In genomic region chr22:48734359-48734758, GRCh38 we compare ENCODE assay signal across 16 cellular contexts.
A peak's percentile ranks its signal among the peaks of the same experiment; 100 is the strongest.
DNase-seq lines count a peak whose midpoint lies in the region; TF ChIP-seq lines count a peak whose summit lies in the region.
"Had no signal": no experiment of that assay in that cellular context is flagged by ENCODE, and none has a peak within 500 bp of the region (broad histone marks: within the 10 kb centered on the region; RNA-seq: fewer than 3 reads in every experiment).

No MANE protein-coding gene starts in this region.

- H3K9ac ChIP-seq in SK-N-SH = no peak overlapping the region

- H3K36me3 ChIP-seq in spleen = no peaks in the 10 kb centered on the region
- H3K36me3 ChIP-seq in SK-N-SH (replicated peaks in 1 of 2; ENCODE audit: control insufficient read depth in 1 of 2, insufficient read depth in 2 of 2, low read length in 1 of 2) = no peaks in the 10 kb centered on the region
- H3K36me3 ChIP-seq in testis (ENCODE audit: low read depth, missing control alignments) = no peaks in the 10 kb centered on the region

- CTCF ChIA-PET in SK-N-SH (lab: Yijun Ruan, JAX) = interaction anchor here (1.2 kb wide), 1 partner anchor 158 kb away, joined by 3 read pairs; no protein-coding TSS in a partner anchor

- TF ChIP-seq RAD21 in SK-N-SH (IDR thresholded peaks at IDR 0.05; ENCODE audit: low read length) = no peak

- no peaks in the 10 kb centered on the region for H3K79me2 ChIP-seq in SK-N-SH (ENCODE audit: insufficient read depth)

- H3K9me3 Mint-ChIP-seq in CD14-positive monocyte = peaks cover 0 to 17% (median 3%) of the 10 kb centered on the region in 7 donors
- peaks cover 3% of the 10 kb centered on the region for H3K9me3 Mint-ChIP-seq in chondrocyte (ENCODE audit: low read depth)
- peaks cover 5% of the 10 kb centered on the region for H3K9me3 Mint-ChIP-seq in neural crest cell

- H4K20me1 ChIP-seq in SK-N-SH (ENCODE audit: insufficient read depth) = no peaks in the 10 kb centered on the region

- H3K9me2 ChIP-seq in SK-N-SH = no peaks in the 10 kb centered on the region

- H3K9me3 ChIP-seq in spleen (peaks cover 0 to 4% (median 0%) of the 10 kb centered on the region in 8 donors), SK-N-SH (no peaks in the 10 kb centered on the region), testis (no peaks in the 10 kb centered on the region)

- H3K4me2 ChIP-seq in SK-N-SH = no peak overlapping the region

- no peak for TF ChIP-seq POLR2A in spleen (IDR thresholded peaks at IDR 0.05)
- TF ChIP-seq POLR2A in testis (IDR thresholded peaks at IDR 0.05) = no peak

- no peak overlapping the region for H2AFZ ChIP-seq in SK-N-SH (ENCODE audit: low read depth)

- intact Hi-C loops in CD14-positive monocyte (cut with micrococcal nuclease) = no loop called here
- intact Hi-C loops in spleen (cut with DNase I; ENCODE audit: low total_unique reads) = no loop called here
- intact Hi-C loops in testis (cut with DNase I; ENCODE audit: low total_unique reads) = no loop called here

- 81 to 91% (median 84%) methylated on average over 10 of the region's 10 CpGs for WGBS in spleen, 5 donors
- 33% methylated on average over 9 of the region's 10 CpGs for WGBS in SK-N-SH (ENCODE audit: low lambda C conversion rate)
- 91% methylated on average over 10 of the region's 10 CpGs for WGBS in testis, 2 donors

- H3F3A ChIP-seq in SK-N-SH (replicated peaks; ENCODE audit: insufficient read depth) = no peaks in the 10 kb centered on the region

- H3K27ac ChIP-seq in spleen = no peak overlapping the region
- H3K27ac ChIP-seq in SK-N-SH (ENCODE audit: low read depth in 2 of 2, low read length in 1 of 2) = no peak overlapping the region
- H3K27ac ChIP-seq in testis = no peak overlapping the region
- H3K27ac ChIP-seq: C4-2B had no signal

- H3K36me3 Mint-ChIP-seq in CD14-positive monocyte = no peaks in the 10 kb centered on the region
- H3K36me3 Mint-ChIP-seq in chondrocyte (ENCODE audit: low read depth) = no peaks in the 10 kb centered on the region
- peaks cover 20% of the 10 kb centered on the region for H3K36me3 Mint-ChIP-seq in neural crest cell (ENCODE audit: low read depth)
- H3K36me3 Mint-ChIP-seq: CD4-positive, alpha-beta memory T cell; IgD-negative memory B cell had no signal

- H3K4me3 ChIP-seq in spleen = no peak overlapping the region
- no peak overlapping the region for H3K4me3 ChIP-seq in SK-N-SH (ENCODE audit: low read depth in 2 of 2, low read length in 1 of 2)
- H3K4me3 ChIP-seq in testis = no peak overlapping the region

- no peaks in the 10 kb centered on the region for H3K4me1 Mint-ChIP-seq in CD14-positive monocyte
- peaks cover 3% of the 10 kb centered on the region for H3K4me1 Mint-ChIP-seq in chondrocyte (ENCODE audit: low read depth)
- no peaks in the 10 kb centered on the region for H3K4me1 Mint-ChIP-seq in neural crest cell
- H3K4me1 Mint-ChIP-seq: CD4-positive, alpha-beta memory T cell; H9; IgD-negative memory B cell had no signal

- DNase-seq in CD14-positive monocyte (ENCODE audit: low spot score) (peak; percentile 16), chondrocyte (ENCODE audit: low spot score) (peak; percentile 51), neural crest cell (ENCODE audit: low read depth, low spot score) (no peak), spleen (peak; percentile 22), GM19240 (ENCODE audit: insufficient read length, low spot score) (no peak), SK-N-SH (no peak), testis (no peak), midbrain (lab: John Stamatoyannopoulos, UW) (no peak)
- DNase-seq: ACHN; CD4-positive, alpha-beta memory T cell; DMS153; DMS79; GDM1; H9 had no signal

- no peak overlapping the region for H3K4me3 Mint-ChIP-seq in CD14-positive monocyte
- H3K4me3 Mint-ChIP-seq in chondrocyte (ENCODE audit: unreplicated experiment) = no peak overlapping the region
- H3K4me3 Mint-ChIP-seq in neural crest cell = no peak overlapping the region
- H3K4me3 Mint-ChIP-seq: CD4-positive, alpha-beta memory T cell; H9; IgD-negative memory B cell had no signal

- POLR2A ChIA-PET in SK-N-SH (lab: Yijun Ruan, JAX) = no interaction called here

- H3K4me1 ChIP-seq in spleen = no peaks in the 10 kb centered on the region
- H3K4me1 ChIP-seq in SK-N-SH (ENCODE audit: control insufficient read depth in 1 of 2, insufficient read depth in 2 of 2, low read depth in 1 of 2, low read length in 1 of 2) = no peaks in the 10 kb centered on the region
- no peaks in the 10 kb centered on the region for H3K4me1 ChIP-seq in testis

- TF ChIP-seq CTCF in CD14-positive monocyte (IDR thresholded peaks at IDR 0.05) (no peak), chondrocyte (IDR thresholded peaks at IDR 0.05) (no peak), neural crest cell (conservative IDR thresholded peaks at IDR 0.05) (no peak), spleen (IDR thresholded peaks at IDR 0.05 in 8 of 11, conservative IDR thresholded peaks at IDR 0.05 in 3 of 11) (no peak), SK-N-SH (IDR thresholded peaks at IDR 0.05) (no peak), testis (IDR thresholded peaks at IDR 0.05) (no peak)

- H3K27me3 ChIP-seq in spleen (replicated peaks in 1 of 7) (peaks cover 0 to 4% (median 0%) of the 10 kb centered on the region in 7 donors), SK-N-SH (ENCODE audit: insufficient read depth) (no peaks in the 10 kb centered on the region; the same call in 1 of the 2 replicates), testis (no peaks in the 10 kb centered on the region)

- H3K27me3 Mint-ChIP-seq in CD14-positive monocyte (ENCODE audit: low read depth in 3 of 3) (peaks cover 0 to 4% (median 3%) of the 10 kb centered on the region in 3 donors), chondrocyte (ENCODE audit: low read depth) (no peaks in the 10 kb centered on the region), neural crest cell (ENCODE audit: low read depth) (no peaks in the 10 kb centered on the region)
- H3K27me3 Mint-ChIP-seq: CD4-positive, alpha-beta memory T cell; IgD-negative memory B cell had no signal

- H3K27ac Mint-ChIP-seq in CD14-positive monocyte (no peak overlapping the region), chondrocyte (ENCODE audit: unreplicated experiment) (no peak overlapping the region), neural crest cell (ENCODE audit: unreplicated experiment) (peak overlapping the region; percentile 19)
- H3K27ac Mint-ChIP-seq: CD4-positive, alpha-beta memory T cell; IgD-negative memory B cell had no signal

- TF ChIP-seq EP300 in SK-N-SH (IDR thresholded peaks at IDR 0.05; ENCODE audit: borderline replicate concordance in 1 of 2, low read depth in 1 of 2, low read length in 1 of 2) = no peak

TF ChIP-seq in SK-N-SH, 30 proteins besides CTCF, POLR2A, EP300 and RAD21:
- TF ChIP-seq ZBTB33 (IDR thresholded peaks at IDR 0.05; ENCODE audit: borderline replicate concordance, low read depth) (no peak), TEAD4 (IDR thresholded peaks at IDR 0.05; ENCODE audit: borderline replicate concordance, insufficient read depth) (no peak), PBX3 (IDR thresholded peaks at IDR 0.05) (no peak), EZH2phosphoT487 (IDR thresholded peaks at IDR 0.05; ENCODE audit: borderline replicate concordance, low read depth) (no peak), RXRA (IDR thresholded peaks at IDR 0.05; ENCODE audit: borderline replicate concordance, low read depth) (no peak)

Comparison
In these comparisons a context has a peak if more than half of its experiments do, and no peak if none do; other contexts are left out.
1. DNase-seq: peak in CD14-positive monocyte (single experiment), chondrocyte (single experiment) and spleen (single experiment); none in neural crest cell (single experiment), GM19240 (single experiment), SK-N-SH (single experiment), testis (single experiment) and midbrain (single experiment).